Comparison of ENCODE assay signal across 8 cellular contexts in genomic region chr4:128809477-128810330, GRCh38. TPM values are rescaled to one million over a fixed set of nuclear protein-coding genes. Genes with fewer than 3 reads are reported as not detected.
DNase-seq lines count a peak whose midpoint lies in the region; ATAC-seq and TF ChIP-seq lines count a peak whose summit lies in the region.

Gene JADE1, plus strand, starts transcription at chr4:128809700. Its CDS starts 22,059 bp downstream, at chr4:128831759.

- H3K9me2 ChIP-seq in SU-DHL-6 (replicated peaks; ENCODE audit: insufficient read depth, low read length) = no peaks in the 10 kb centered on the region

- intact Hi-C loops in Right ventricle myocardium superior (cut with DNase I) = loop anchor here (10.0 kb wide), 1 partner anchor 55 kb away; no protein-coding TSS in a partner anchor

- H3K36me3 ChIP-seq in SU-DHL-6 (ENCODE audit: low read length) (no peaks in the 10 kb centered on the region), parathyroid adenoma (ENCODE audit: control insufficient read depth, insufficient read depth, low read length) (no peaks in the 10 kb centered on the region), tibial nerve (no peaks in the 10 kb centered on the region)

- H3K79me2 ChIP-seq in SU-DHL-6 (ENCODE audit: insufficient read depth, low read length) (peaks cover 29% of the 10 kb centered on the region), parathyroid adenoma (peaks cover 3% of the 10 kb centered on the region)

- TF ChIP-seq CTCF in GM12873 (IDR thresholded peaks at IDR 0.05; ENCODE audit: insufficient read depth, low read depth, low read length, missing control alignments) (peak; percentile 71), SU-DHL-6 (IDR thresholded peaks at IDR 0.05; ENCODE audit: insufficient read depth, low read length, poor library complexity, severe bottlenecking) (peak; percentile 37), parathyroid adenoma (IDR thresholded peaks at IDR 0.05) (peak; percentile 24), tibial nerve (IDR thresholded peaks at IDR 0.05) (peak; percentile 62 to 85 (median 68))

- H3K27ac ChIP-seq in SU-DHL-6 (ENCODE audit: low read depth, low read length) (peak within 1 kb of the TSS; percentile 97), parathyroid adenoma (peak within 1 kb of the TSS; percentile 94), tibial nerve (peak within 1 kb of the TSS; percentile 89 to 98 (median 96))

- H3K27me3 ChIP-seq in SU-DHL-6 (ENCODE audit: low read length) = no peaks in the 10 kb centered on the region
- no peaks in the 10 kb centered on the region for H3K27me3 ChIP-seq in parathyroid adenoma (ENCODE audit: control insufficient read depth, insufficient read depth, low read length)
- no peaks in the 10 kb centered on the region for H3K27me3 ChIP-seq in tibial nerve

- 0% methylated on average over 41 to 84 of the region's 91 CpGs for WGBS in tibial nerve, 2 donors

- H3K4me2 ChIP-seq in SU-DHL-6 (ENCODE audit: low read depth, low read length, poor library complexity, severe bottlenecking) (peak within 1 kb of the TSS; percentile 88), parathyroid adenoma (ENCODE audit: low read length) (peak within 1 kb of the TSS; percentile 77)

- H3K9ac ChIP-seq in SU-DHL-6 (ENCODE audit: low read length) (peak within 1 kb of the TSS; percentile 96), parathyroid adenoma (no peak within 1 kb of the TSS)

- ATAC-seq in HG02759 (IDR thresholded peaks at IDR 0.05; ENCODE audit: unreplicated experiment) (peak; percentile 52), Right ventricle myocardium superior (ENCODE audit: poor library complexity) (peak; percentile 75)

- H2AFZ ChIP-seq in SU-DHL-6 (ENCODE audit: low read depth, low read length, severe bottlenecking) (peak within 1 kb of the TSS; percentile 46), parathyroid adenoma (peak within 1 kb of the TSS; percentile 86)

- TF ChIP-seq EP300 in tibial nerve (IDR thresholded peaks at IDR 0.05) = peak; percentile 21 to 87

- DNase-seq in NCI-H128 (lab: John Stamatoyannopoulos, UW; ENCODE audit: unreplicated experiment) (peak; percentile 79), Right ventricle myocardium superior (peak; percentile 93), tibial nerve (ENCODE audit: low spot score in 2 of 2) (peak; percentile 90 to 97)
- DNase-seq in activated naive CD8-positive, alpha-beta T cell treated with anti-CD3 and anti-CD28 coated beads, Interleukin-2, amount 50 U/mL, for 16 hours (ENCODE audit: low read depth, low spot score) = peak; percentile 86

- TF ChIP-seq POLR2A in tibial nerve (IDR thresholded peaks at IDR 0.05) = peak; percentile 25 to 64

- H4K20me1 ChIP-seq in SU-DHL-6 (ENCODE audit: low read depth, low read length) = no peaks in the 10 kb centered on the region

- H3K9me3 ChIP-seq in SU-DHL-6 (ENCODE audit: insufficient read depth, low read length) (no peaks in the 10 kb centered on the region), parathyroid adenoma (ENCODE audit: control insufficient read depth, low read length) (no peaks in the 10 kb centered on the region), tibial nerve (no peaks in the 10 kb centered on the region)

- H3F3A ChIP-seq in SU-DHL-6 (ENCODE audit: insufficient read depth) = peaks cover 9% of the 10 kb centered on the region

- peak within 1 kb of the TSS; percentile 79 for H3K4me3 ChIP-seq in SU-DHL-6 (ENCODE audit: insufficient read depth, low read length, poor library complexity, severe bottlenecking)
- peak within 1 kb of the TSS; percentile 97 for H3K4me3 ChIP-seq in parathyroid adenoma (ENCODE audit: low read depth, low read length)
- peak within 1 kb of the TSS; percentile 81 to 97 (median 92) for H3K4me3 ChIP-seq in tibial nerve

- H3K4me1 ChIP-seq in parathyroid adenoma (no peaks in the 10 kb centered on the region), tibial nerve (peaks cover 0 to 24% (median 3%) of the 10 kb centered on the region in 4 donors)

RNA-seq across cellular contexts. Expression of gene JADE1, which starts in this region (rescaled TPM):
- total RNA-seq in Right ventricle myocardium superior (26.0 TPM), tibial nerve (10 to 100 TPM; 55.7 to 68.7 (median 65.8) TPM)

Comparison
In these comparisons a context has a peak if more than half of its experiments do, and no peak if none do; other contexts are left out.
1. Peak in every context shown above with its lines: DNase-seq, ATAC-seq, H3K4me3 ChIP-seq and H3K27ac ChIP-seq.